17 cellular contexts compared by ENCODE assay signal in the genomic region with DNA sequence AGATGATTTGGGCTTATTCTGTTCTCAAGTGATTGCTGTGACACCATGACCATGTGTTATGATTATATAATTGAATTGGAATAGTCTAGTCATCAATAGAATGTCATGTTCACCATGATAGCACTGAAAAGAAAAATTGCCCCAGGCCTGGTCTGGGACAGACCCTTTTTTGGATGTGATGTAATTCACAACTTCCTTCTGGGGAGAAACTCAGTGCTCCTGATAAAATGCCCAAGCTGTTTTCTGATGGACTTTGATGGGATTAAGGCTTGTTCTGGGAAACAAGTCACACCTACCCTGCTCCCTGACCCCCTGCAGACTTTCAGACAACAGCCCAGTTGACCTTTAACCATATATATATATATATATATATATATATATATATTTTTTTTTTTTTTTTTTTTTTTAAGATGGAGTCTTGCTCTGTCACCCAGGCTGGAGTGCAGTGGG.
"Had no signal": no experiment of that assay in that cellular context is flagged by ENCODE, and none has a peak within 500 bp of the region (broad histone marks: within the 10 kb centered on the region; RNA-seq: fewer than 3 reads in every experiment).

No MANE protein-coding gene starts in this region.

- H3K36me3 Mint-ChIP-seq: activated naive CD8-positive, alpha-beta T cell treated with anti-CD3 and anti-CD28 coated beads, Interleukin-2, amount 10 ng/mL, durations not matched to agents 7 days and 5 days; immature natural killer cell; natural killer cell had no signal

- H3K36me3 ChIP-seq: esophagus muscularis mucosa, tibial artery, vagina had no signal

- H3K27ac ChIP-seq: dorsolateral prefrontal cortex, esophagus muscularis mucosa, tibial artery, vagina had no signal

- H3K4me3 Mint-ChIP-seq: activated CD4-positive, alpha-beta memory T cell treated with anti-CD3 and anti-CD28 coated beads, Interleukin-2, amount 10 ng/mL, durations not matched to agents 7 days and 5 days; activated naive CD8-positive, alpha-beta T cell treated with anti-CD3 and anti-CD28 coated beads, Interleukin-2, amount 10 ng/mL, durations not matched to agents 7 days and 5 days had no signal

- H3K27me3 ChIP-seq: dorsolateral prefrontal cortex, esophagus muscularis mucosa, tibial artery, vagina had no signal

- H3K9me3 ChIP-seq: esophagus muscularis mucosa, mucosa of descending colon, tibial artery, vagina had no signal

- DNase-seq: activated CD4-positive, alpha-beta memory T cell treated with anti-CD3 and anti-CD28 coated beads, Interleukin-2, amount 10 ng/mL, durations not matched to agents 7 days and 5 days; activated CD4-positive, alpha-beta T cell treated with anti-CD3 and anti-CD28 coated beads for 1 hour; activated naive CD8-positive, alpha-beta T cell treated with anti-CD3 and anti-CD28 coated beads, Interleukin-2, amount 10 ng/mL, durations not matched to agents 7 days and 5 days; aorta; dorsolateral prefrontal cortex; immature natural killer cell; left cardiac atrium; mammary epithelial cell; mucosa of descending colon; natural killer cell; occipital lobe; right cardiac atrium; tibial artery had no signal

- H3K27ac Mint-ChIP-seq: activated CD4-positive, alpha-beta memory T cell treated with anti-CD3 and anti-CD28 coated beads, Interleukin-2, amount 10 ng/mL, durations not matched to agents 7 days and 5 days; activated naive CD8-positive, alpha-beta T cell treated with anti-CD3 and anti-CD28 coated beads, Interleukin-2, amount 10 ng/mL, durations not matched to agents 7 days and 5 days; activated T-helper 2 cell treated with anti-CD3 and anti-CD28 coated beads, Interferon-gamma antibody, Interleukin-2, Interleukin-4, amounts not matched to agents 10 μg/mL and 5 μg/mL and 100 μg/mL, durations not matched to agents 14 hours and 24 hours and 36 hours; natural killer cell; progenitor cell of endocrine pancreas had no signal

- H3K4me3 ChIP-seq: dorsolateral prefrontal cortex, esophagus muscularis mucosa, mucosa of descending colon, tibial artery, vagina had no signal

- H3K27me3 Mint-ChIP-seq: activated CD4-positive, alpha-beta memory T cell treated with anti-CD3 and anti-CD28 coated beads, Interleukin-2, amount 10 ng/mL, durations not matched to agents 7 days and 5 days; activated naive CD8-positive, alpha-beta T cell treated with anti-CD3 and anti-CD28 coated beads, Interleukin-2, amount 10 ng/mL, durations not matched to agents 7 days and 5 days; progenitor cell of endocrine pancreas had no signal

- ATAC-seq: left cardiac atrium, natural killer cell, right cardiac atrium had no signal

- H3K9me3 Mint-ChIP-seq: activated T-helper 2 cell treated with anti-CD3 and anti-CD28 coated beads, Interferon-gamma antibody, Interleukin-2, Interleukin-4, amounts not matched to agents 10 μg/mL and 5 μg/mL and 100 μg/mL, durations not matched to agents 14 hours and 24 hours and 36 hours; natural killer cell had no signal

- H3K4me1 ChIP-seq: tibial artery, vagina had no signal
